9 cellular contexts compared by ENCODE assay signal in the genomic region with DNA sequence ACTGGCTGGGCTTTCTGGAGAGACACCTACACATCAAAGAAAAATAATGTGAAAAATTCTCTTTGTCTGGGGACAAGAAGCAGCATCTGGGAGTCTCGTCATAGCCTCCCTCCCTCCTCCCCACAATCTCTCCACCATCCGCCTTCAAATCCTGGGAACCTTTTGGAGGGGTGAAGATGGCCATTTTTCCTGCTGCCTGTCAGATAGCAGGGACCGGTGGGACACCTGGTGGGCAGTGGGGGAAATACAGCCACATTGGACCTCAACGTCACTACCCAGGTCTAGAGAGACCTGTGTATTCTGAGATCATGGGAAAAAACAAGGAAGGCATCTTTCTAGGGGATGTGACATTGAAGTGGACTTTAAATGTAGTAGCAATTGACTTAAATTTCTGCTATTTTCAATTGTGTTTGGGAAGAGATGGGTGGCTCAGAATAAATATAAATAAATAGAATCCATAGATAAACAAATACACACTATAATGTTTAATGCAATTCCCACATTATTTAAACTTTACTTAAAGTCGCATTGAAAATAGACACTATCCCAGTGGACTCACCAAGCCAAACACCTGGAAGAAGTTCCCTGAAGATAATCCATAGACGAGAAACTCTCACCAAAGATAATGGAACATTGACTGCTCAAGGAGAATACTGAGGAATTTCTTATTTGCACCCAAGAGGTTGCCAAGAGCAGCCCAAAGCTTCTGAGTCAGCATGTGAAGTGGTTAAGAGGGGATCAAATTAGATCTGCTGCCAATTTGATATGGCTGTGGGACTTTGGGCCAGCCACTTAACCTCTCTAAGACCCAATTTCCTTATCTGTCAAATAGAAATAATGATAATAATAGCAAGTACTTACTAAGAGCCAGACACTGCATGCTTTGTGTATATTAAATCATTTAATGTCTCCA.
DNase-seq lines count a peak whose midpoint lies in the region; ATAC-seq and TF ChIP-seq lines count a peak whose summit lies in the region.
"Had no signal": no experiment of that assay in that cellular context is flagged by ENCODE, and none has a peak within 500 bp of the region (broad histone marks: within the 10 kb centered on the region; RNA-seq: fewer than 3 reads in every experiment).

No MANE protein-coding gene starts in this region.

- no peak for TF ChIP-seq POLR2A in sigmoid colon (IDR thresholded peaks at IDR 0.05)

- TF ChIP-seq CTCF in right atrium auricular region (IDR thresholded peaks at IDR 0.05) (peak; percentile 22 to 75), sigmoid colon (IDR thresholded peaks at IDR 0.05) (peak in 3 of 4 experiments; percentile 5 to 60 (median 58))

- POLR2A ChIA-PET in activated naive CD8-positive, alpha-beta T cell treated with anti-CD3 and anti-CD28 coated beads, Interleukin-2, amount 10 ng/mL, durations not matched to agents 7 days and 5 days (lab: Charles Lee), result no interaction called here

- H3K9me3 Mint-ChIP-seq in activated naive CD8-positive, alpha-beta T cell treated with anti-CD3 and anti-CD28 coated beads, Interleukin-2, amount 10 ng/mL, durations not matched to agents 7 days and 5 days, result peaks cover 4% of the 10 kb centered on the region

- H3K9me3 ChIP-seq in right atrium auricular region (no peaks in the 10 kb centered on the region), sigmoid colon (no peaks in the 10 kb centered on the region)

- H3K27ac ChIP-seq in right atrium auricular region (no peak overlapping the region), sigmoid colon (no peak overlapping the region)

- H3K4me3 ChIP-seq in right atrium auricular region (no peak overlapping the region), sigmoid colon (no peak overlapping the region)

- peaks cover 30% of the 10 kb centered on the region for H3K27me3 Mint-ChIP-seq in activated naive CD8-positive, alpha-beta T cell treated with anti-CD3 and anti-CD28 coated beads, Interleukin-2, amount 10 ng/mL, durations not matched to agents 7 days and 5 days

- no peaks in the 10 kb centered on the region for H3K27me3 ChIP-seq in right atrium auricular region
- no peaks in the 10 kb centered on the region for H3K27me3 ChIP-seq in sigmoid colon

- H3K4me1 Mint-ChIP-seq in activated naive CD8-positive, alpha-beta T cell treated with anti-CD3 and anti-CD28 coated beads, Interleukin-2, amount 10 ng/mL, durations not matched to agents 7 days and 5 days, result no peaks in the 10 kb centered on the region
- H3K4me1 Mint-ChIP-seq: activated naive CD4-positive, alpha-beta T cell treated with anti-CD3 and anti-CD28 coated beads, Interleukin-2, amount 50 U/mL, for 24 hours had no signal

- DNase-seq in DMS153 treated with DMSO at 0.1 percent for 48 hours (lab: John Stamatoyannopoulos, UW; ENCODE audit: unreplicated experiment) (peak; percentile 83), NCI-H82 treated with DMSO at 0.1 percent for 48 hours (lab: John Stamatoyannopoulos, UW; ENCODE audit: unreplicated experiment) (peak; percentile 48), right atrium auricular region (ENCODE audit: low spot score) (peak; percentile 61), sigmoid colon (peak; percentile 73)
- DNase-seq in activated naive CD8-positive, alpha-beta T cell treated with anti-CD3 and anti-CD28 coated beads, Interleukin-2, amount 10 ng/mL, durations not matched to agents 7 days and 5 days, result peak; percentile 52

- TF ChIP-seq EP300 in sigmoid colon (IDR thresholded peaks at IDR 0.05), result no peak

- intact Hi-C loops in sigmoid colon (cut with DNase I), result no loop called here

- H3K4me1 ChIP-seq in right atrium auricular region (no peaks in the 10 kb centered on the region), sigmoid colon (no peaks in the 10 kb centered on the region)

- H3K36me3 ChIP-seq in right atrium auricular region, result no peaks in the 10 kb centered on the region
- H3K36me3 ChIP-seq in sigmoid colon, result no peaks in the 10 kb centered on the region

- no peak overlapping the region for H3K4me3 Mint-ChIP-seq in activated naive CD8-positive, alpha-beta T cell treated with anti-CD3 and anti-CD28 coated beads, Interleukin-2, amount 10 ng/mL, durations not matched to agents 7 days and 5 days
- H3K4me3 Mint-ChIP-seq: activated naive CD4-positive, alpha-beta T cell treated with anti-CD3 and anti-CD28 coated beads, Interleukin-2, amount 50 U/mL, for 24 hours had no signal

- no peak overlapping the region for H3K27ac Mint-ChIP-seq in activated naive CD8-positive, alpha-beta T cell treated with anti-CD3 and anti-CD28 coated beads, Interleukin-2, amount 10 ng/mL, durations not matched to agents 7 days and 5 days
- H3K27ac Mint-ChIP-seq: activated naive CD4-positive, alpha-beta T cell treated with anti-CD3 and anti-CD28 coated beads, Interleukin-2, amount 50 U/mL, for 24 hours had no signal

- ATAC-seq in GM19467 (IDR thresholded peaks at IDR 0.05; ENCODE audit: unreplicated experiment), result peak; percentile 83
- ATAC-seq in HG03558 (IDR thresholded peaks at IDR 0.05; ENCODE audit: extremely low read depth, unreplicated experiment), result peak; percentile 65
- peak; percentile 67 for ATAC-seq in activated naive CD8-positive, alpha-beta T cell treated with anti-CD3 and anti-CD28 coated beads, Interleukin-2, amount 10 ng/mL, durations not matched to agents 7 days and 5 days (ENCODE audit: low read depth)
- no peak for ATAC-seq in HG02571 (IDR thresholded peaks at IDR 0.05; ENCODE audit: unreplicated experiment)

- no peaks in the 10 kb centered on the region for H3K36me3 Mint-ChIP-seq in activated naive CD8-positive, alpha-beta T cell treated with anti-CD3 and anti-CD28 coated beads, Interleukin-2, amount 10 ng/mL, durations not matched to agents 7 days and 5 days

- 35 to 40% methylated on average over 6 of the region's 6 CpGs for WGBS in sigmoid colon, 2 donors
